In the genomic region with DNA sequence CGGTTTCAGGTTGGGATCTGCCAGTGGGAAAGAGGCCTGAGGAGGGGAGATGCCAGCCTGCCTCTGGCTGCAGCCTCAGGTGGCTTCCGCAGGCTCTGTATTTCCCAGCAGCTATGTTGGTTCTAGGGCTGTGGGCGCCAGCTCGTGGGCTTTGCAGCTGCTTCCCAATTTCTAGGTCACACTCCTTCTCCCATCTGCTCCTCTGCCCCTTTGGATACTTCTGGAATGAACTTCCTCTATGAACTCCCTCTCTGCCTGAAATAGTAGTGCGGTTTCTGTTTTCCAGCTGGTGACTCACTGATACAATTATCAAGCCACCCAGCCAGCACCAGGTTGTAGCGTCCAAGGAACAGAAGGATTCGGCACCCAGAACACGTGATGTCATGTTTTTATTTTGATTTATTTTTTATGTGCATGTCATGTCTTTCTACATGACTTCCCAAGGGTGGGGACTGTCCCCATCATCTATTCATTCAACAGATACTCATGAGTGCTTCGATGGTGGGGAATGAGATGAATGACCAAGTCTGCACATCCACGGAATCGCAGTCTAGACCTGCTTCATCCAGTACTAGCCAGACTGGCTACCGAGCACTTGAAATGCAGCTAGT, we compare ENCODE assay signal across 1 cellular context.
A peak's percentile ranks its signal among the peaks of the same experiment; 100 is the strongest.
TF ChIP-seq lines count a peak whose summit lies in the region.

No MANE protein-coding gene starts in this region.

TF ChIP-seq in K562, 482 proteins besides CTCF, POLR2A, EP300 and RAD21 (continued from another document and continues in another):
- TF ChIP-seq ZKSCAN3 (CRISPR knock-in tag; IDR thresholded peaks at IDR 0.05) (no peak), JUND (IDR thresholded peaks at IDR 0.05; ENCODE audit: borderline replicate concordance, low read depth, low read length) (peak; percentile 93), JUND (tag; IDR thresholded peaks at IDR 0.05; ENCODE audit: borderline replicate concordance, low read depth, low read length) (peak; percentile 90; the same call in 2 of the 3 replicates), NFIC (IDR thresholded peaks at IDR 0.05) (peak; percentile 43), ZNF175 (CRISPR knock-in tag; IDR thresholded peaks at IDR 0.05; ENCODE audit: low read depth) (0 out of 2 replicates have a peak, but pooled peaks have one; percentile 60), TRIM24 (IDR thresholded peaks at IDR 0.05) (peak; percentile 58 to 76), PHTF2 (CRISPR knock-in tag; IDR thresholded peaks at IDR 0.05) (no peak), PML (IDR thresholded peaks at IDR 0.05; ENCODE audit: low read length) (peak; percentile 92), CREB1 (IDR thresholded peaks at IDR 0.05) (peak; percentile 51; the same call in 1 of the 2 replicates), CREB1 (CRISPR knock-in tag; IDR thresholded peaks at IDR 0.05) (peak; percentile 32; the same call in 1 of the 2 replicates), MTA2 (IDR thresholded peaks at IDR 0.05; ENCODE audit: low read depth) (peak; percentile 92), TAL1 (IDR thresholded peaks at IDR 0.05) (peak; percentile 94), STAT5A (IDR thresholded peaks at IDR 0.05; ENCODE audit: borderline replicate concordance, low read length) (peak; percentile 83), MEF2A (IDR thresholded peaks at IDR 0.05; ENCODE audit: control insufficient read depth, low read depth, low read length) (peak; percentile 91), SAFB2 (IDR thresholded peaks at IDR 0.05; ENCODE audit: borderline replicate concordance, low read depth, low read length, severe bottlenecking) (no peak)
- TF ChIP-seq, protein P1, sequence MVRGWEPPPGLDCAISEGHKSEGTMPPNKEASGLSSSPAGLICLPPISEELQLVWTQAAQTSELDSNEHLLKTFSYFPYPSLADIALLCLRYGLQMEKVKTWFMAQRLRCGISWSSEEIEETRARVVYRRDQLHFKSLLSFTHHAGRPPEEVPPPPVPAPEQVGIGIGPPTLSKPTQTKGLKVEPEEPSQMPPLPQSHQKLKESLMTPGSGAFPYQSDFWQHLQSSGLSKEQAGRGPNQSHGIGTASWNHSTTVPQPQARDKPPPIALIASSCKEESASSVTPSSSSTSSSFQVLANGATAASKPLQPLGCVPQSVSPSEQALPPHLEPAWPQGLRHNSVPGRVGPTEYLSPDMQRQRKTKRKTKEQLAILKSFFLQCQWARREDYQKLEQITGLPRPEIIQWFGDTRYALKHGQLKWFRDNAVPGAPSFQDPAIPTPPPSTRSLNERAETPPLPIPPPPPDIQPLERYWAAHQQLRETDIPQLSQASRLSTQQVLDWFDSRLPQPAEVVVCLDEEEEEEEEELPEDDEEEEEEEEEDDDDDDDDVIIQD (CRISPR knock-in tag; IDR thresholded peaks at IDR 0.05): no peak
- TF ChIP-seq, protein P2, sequence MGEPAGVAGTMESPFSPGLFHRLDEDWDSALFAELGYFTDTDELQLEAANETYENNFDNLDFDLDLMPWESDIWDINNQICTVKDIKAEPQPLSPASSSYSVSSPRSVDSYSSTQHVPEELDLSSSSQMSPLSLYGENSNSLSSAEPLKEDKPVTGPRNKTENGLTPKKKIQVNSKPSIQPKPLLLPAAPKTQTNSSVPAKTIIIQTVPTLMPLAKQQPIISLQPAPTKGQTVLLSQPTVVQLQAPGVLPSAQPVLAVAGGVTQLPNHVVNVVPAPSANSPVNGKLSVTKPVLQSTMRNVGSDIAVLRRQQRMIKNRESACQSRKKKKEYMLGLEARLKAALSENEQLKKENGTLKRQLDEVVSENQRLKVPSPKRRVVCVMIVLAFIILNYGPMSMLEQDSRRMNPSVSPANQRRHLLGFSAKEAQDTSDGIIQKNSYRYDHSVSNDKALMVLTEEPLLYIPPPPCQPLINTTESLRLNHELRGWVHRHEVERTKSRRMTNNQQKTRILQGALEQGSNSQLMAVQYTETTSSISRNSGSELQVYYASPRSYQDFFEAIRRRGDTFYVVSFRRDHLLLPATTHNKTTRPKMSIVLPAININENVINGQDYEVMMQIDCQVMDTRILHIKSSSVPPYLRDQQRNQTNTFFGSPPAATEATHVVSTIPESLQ (CRISPR knock-in tag; IDR thresholded peaks at IDR 0.05): 0 out of 2 replicates have a peak, but pooled peaks have one; percentile 40
- TF ChIP-seq, protein P3, sequence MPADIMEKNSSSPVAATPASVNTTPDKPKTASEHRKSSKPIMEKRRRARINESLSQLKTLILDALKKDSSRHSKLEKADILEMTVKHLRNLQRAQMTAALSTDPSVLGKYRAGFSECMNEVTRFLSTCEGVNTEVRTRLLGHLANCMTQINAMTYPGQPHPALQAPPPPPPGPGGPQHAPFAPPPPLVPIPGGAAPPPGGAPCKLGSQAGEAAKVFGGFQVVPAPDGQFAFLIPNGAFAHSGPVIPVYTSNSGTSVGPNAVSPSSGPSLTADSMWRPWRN (IDR thresholded peaks at IDR 0.05; ENCODE audit: low read depth): peak; percentile 63
- TF ChIP-seq, protein P4, sequence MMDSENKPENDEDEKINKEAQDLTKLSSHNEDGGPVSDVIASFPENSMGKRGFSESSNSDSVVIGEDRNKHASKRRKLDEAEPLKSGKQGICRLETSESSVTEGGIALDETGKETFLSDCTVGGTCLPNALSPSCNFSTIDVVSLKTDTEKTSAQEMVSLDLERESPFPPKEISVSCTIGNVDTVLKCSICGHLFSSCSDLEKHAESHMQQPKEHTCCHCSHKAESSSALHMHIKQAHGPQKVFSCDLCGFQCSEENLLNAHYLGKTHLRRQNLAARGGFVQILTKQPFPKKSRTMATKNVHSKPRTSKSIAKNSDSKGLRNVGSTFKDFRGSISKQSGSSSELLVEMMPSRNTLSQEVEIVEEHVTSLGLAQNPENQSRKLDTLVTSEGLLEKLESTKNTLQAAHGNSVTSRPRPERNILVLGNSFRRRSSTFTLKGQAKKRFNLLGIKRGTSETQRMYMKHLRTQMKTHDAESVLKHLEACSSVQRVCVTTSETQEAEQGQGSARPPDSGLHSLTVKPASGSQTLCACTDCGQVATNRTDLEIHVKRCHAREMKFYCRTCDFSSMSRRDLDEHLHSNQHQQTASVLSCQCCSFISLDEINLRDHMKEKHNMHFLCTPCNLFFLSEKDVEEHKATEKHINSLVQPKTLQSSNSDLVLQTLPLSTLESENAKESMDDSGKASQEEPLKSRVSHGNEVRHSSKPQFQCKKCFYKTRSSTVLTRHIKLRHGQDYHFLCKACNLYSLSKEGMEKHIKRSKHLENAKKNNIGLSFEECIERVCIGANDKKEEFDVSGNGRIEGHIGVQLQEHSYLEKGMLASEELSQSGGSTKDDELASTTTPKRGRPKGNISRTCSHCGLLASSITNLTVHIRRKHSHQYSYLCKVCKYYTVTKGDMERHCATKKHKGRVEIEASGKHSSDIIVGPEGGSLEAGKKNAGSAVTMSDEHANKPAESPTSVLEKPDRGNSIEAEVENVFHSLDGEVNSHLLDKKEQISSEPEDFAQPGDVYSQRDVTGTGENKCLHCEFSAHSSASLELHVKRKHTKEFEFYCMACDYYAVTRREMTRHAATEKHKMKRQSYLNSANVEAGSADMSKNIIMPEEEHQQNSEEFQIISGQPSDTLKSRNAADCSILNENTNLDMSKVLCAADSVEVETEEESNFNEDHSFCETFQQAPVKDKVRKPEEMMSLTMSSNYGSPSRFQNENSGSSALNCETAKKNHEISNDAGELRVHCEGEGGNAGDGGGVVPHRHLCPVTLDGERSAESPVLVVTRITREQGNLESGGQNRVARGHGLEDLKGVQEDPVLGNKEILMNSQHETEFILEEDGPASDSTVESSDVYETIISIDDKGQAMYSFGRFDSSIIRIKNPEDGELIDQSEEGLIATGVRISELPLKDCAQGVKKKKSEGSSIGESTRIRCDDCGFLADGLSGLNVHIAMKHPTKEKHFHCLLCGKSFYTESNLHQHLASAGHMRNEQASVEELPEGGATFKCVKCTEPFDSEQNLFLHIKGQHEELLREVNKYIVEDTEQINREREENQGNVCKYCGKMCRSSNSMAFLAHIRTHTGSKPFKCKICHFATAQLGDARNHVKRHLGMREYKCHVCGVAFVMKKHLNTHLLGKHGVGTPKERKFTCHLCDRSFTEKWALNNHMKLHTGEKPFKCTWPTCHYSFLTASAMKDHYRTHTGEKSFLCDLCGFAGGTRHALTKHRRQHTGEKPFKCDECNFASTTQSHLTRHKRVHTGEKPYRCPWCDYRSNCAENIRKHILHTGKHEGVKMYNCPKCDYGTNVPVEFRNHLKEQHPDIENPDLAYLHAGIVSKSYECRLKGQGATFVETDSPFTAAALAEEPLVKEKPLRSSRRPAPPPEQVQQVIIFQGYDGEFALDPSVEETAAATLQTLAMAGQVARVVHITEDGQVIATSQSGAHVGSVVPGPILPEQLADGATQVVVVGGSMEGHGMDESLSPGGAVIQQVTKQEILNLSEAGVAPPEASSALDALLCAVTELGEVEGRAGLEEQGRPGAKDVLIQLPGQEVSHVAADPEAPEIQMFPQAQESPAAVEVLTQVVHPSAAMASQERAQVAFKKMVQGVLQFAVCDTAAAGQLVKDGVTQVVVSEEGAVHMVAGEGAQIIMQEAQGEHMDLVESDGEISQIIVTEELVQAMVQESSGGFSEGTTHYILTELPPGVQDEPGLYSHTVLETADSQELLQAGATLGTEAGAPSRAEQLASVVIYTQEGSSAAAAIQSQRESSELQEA (IDR thresholded peaks at IDR 0.05; ENCODE audit: low read depth): no peak
- TF ChIP-seq, protein P5, sequence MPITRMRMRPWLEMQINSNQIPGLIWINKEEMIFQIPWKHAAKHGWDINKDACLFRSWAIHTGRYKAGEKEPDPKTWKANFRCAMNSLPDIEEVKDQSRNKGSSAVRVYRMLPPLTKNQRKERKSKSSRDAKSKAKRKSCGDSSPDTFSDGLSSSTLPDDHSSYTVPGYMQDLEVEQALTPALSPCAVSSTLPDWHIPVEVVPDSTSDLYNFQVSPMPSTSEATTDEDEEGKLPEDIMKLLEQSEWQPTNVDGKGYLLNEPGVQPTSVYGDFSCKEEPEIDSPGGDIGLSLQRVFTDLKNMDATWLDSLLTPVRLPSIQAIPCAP (CRISPR knock-in tag; IDR thresholded peaks at IDR 0.05; ENCODE audit: borderline replicate concordance): no peak
- TF ChIP-seq, protein P6, sequence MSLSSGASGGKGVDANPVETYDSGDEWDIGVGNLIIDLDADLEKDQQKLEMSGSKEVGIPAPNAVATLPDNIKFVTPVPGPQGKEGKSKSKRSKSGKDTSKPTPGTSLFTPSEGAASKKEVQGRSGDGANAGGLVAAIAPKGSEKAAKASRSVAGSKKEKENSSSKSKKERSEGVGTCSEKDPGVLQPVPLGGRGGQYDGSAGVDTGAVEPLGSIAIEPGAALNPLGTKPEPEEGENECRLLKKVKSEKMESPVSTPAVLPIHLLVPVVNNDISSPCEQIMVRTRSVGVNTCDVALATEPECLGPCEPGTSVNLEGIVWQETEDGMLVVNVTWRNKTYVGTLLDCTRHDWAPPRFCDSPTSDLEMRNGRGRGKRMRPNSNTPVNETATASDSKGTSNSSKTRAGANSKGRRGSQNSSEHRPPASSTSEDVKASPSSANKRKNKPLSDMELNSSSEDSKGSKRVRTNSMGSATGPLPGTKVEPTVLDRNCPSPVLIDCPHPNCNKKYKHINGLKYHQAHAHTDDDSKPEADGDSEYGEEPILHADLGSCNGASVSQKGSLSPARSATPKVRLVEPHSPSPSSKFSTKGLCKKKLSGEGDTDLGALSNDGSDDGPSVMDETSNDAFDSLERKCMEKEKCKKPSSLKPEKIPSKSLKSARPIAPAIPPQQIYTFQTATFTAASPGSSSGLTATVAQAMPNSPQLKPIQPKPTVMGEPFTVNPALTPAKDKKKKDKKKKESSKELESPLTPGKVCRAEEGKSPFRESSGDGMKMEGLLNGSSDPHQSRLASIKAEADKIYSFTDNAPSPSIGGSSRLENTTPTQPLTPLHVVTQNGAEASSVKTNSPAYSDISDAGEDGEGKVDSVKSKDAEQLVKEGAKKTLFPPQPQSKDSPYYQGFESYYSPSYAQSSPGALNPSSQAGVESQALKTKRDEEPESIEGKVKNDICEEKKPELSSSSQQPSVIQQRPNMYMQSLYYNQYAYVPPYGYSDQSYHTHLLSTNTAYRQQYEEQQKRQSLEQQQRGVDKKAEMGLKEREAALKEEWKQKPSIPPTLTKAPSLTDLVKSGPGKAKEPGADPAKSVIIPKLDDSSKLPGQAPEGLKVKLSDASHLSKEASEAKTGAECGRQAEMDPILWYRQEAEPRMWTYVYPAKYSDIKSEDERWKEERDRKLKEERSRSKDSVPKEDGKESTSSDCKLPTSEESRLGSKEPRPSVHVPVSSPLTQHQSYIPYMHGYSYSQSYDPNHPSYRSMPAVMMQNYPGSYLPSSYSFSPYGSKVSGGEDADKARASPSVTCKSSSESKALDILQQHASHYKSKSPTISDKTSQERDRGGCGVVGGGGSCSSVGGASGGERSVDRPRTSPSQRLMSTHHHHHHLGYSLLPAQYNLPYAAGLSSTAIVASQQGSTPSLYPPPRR (CRISPR knock-in tag; IDR thresholded peaks at IDR 0.05; ENCODE audit: borderline replicate concordance): 0 out of 2 replicates have a peak, but pooled peaks have one; percentile 71
- TF ChIP-seq, protein P7, sequence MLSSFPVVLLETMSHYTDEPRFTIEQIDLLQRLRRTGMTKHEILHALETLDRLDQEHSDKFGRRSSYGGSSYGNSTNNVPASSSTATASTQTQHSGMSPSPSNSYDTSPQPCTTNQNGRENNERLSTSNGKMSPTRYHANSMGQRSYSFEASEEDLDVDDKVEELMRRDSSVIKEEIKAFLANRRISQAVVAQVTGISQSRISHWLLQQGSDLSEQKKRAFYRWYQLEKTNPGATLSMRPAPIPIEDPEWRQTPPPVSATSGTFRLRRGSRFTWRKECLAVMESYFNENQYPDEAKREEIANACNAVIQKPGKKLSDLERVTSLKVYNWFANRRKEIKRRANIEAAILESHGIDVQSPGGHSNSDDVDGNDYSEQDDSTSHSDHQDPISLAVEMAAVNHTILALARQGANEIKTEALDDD (IDR thresholded peaks at IDR 0.05): peak; percentile 51; the same call in 1 of the 2 replicates
- TF ChIP-seq, protein P8, sequence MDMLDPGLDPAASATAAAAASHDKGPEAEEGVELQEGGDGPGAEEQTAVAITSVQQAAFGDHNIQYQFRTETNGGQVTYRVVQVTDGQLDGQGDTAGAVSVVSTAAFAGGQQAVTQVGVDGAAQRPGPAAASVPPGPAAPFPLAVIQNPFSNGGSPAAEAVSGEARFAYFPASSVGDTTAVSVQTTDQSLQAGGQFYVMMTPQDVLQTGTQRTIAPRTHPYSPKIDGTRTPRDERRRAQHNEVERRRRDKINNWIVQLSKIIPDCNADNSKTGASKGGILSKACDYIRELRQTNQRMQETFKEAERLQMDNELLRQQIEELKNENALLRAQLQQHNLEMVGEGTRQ (CRISPR knock-in tag; IDR thresholded peaks at IDR 0.05): peak; percentile 68
